In genomic region chr2:39216495-39217191, GRCh38 we compare ENCODE assay signal across 11 cellular contexts. TPM values are rescaled to one million over a fixed set of nuclear protein-coding genes. Genes with fewer than 3 reads are reported as not detected.
DNase-seq lines count a peak whose midpoint lies in the region; ATAC-seq and TF ChIP-seq lines count a peak whose summit lies in the region.
"Had no signal": no experiment of that assay in that cellular context is flagged by ENCODE, and none has a peak within 500 bp of the region (broad histone marks: within the 10 kb centered on the region; RNA-seq: fewer than 3 reads in every experiment).

No MANE protein-coding gene starts in this region.

- peak; percentile 97 for ATAC-seq in DND-41 (ENCODE audit: insufficient read depth, low read depth)
- ATAC-seq in GM18873 (IDR thresholded peaks at IDR 0.05; ENCODE audit: low FRiP score, unreplicated experiment) = no peak
- no peak for ATAC-seq in GM21515 (IDR thresholded peaks at IDR 0.05; ENCODE audit: unreplicated experiment)
- ATAC-seq: body of pancreas had no signal

- no peaks in the 10 kb centered on the region for H3K36me3 ChIP-seq in DND-41 (ENCODE audit: insufficient read depth, low read length)

- H3K27ac Mint-ChIP-seq in activated T-helper 2 cell treated with anti-CD3 and anti-CD28 coated beads, Interferon-gamma antibody, Interleukin-2, Interleukin-4, amounts not matched to agents 10 μg/mL and 5 μg/mL and 100 μg/mL, durations not matched to agents 14 hours and 24 hours and 36 hours = peak overlapping the region; percentile 88

- no peak overlapping the region for H3K9ac ChIP-seq in DND-41 (ENCODE audit: low read depth, low read length)

- peaks cover 63% of the 10 kb centered on the region for H3K4me1 Mint-ChIP-seq in activated T-helper 2 cell treated with anti-CD3 and anti-CD28 coated beads, Interferon-gamma antibody, Interleukin-2, Interleukin-4, amounts not matched to agents 10 μg/mL and 5 μg/mL and 100 μg/mL, durations not matched to agents 14 hours and 24 hours and 36 hours (ENCODE audit: low read depth)

- H3K27me3 ChIP-seq in DND-41 (ENCODE audit: insufficient read depth, low read length, poor library complexity) = peaks cover 17% of the 10 kb centered on the region
- H3K27me3 ChIP-seq: body of pancreas had no signal

- peak overlapping the region; percentile 38 for H3K27ac ChIP-seq in DND-41 (ENCODE audit: low read length)
- H3K27ac ChIP-seq: body of pancreas had no signal

- H3K79me2 ChIP-seq in DND-41 (ENCODE audit: insufficient read depth, low read length) = no peaks in the 10 kb centered on the region

- DNase-seq in DND-41 (peak; percentile 89), T-helper 1 cell (peak; percentile 19 to 98 (median 50)), COLO668 (lab: John Stamatoyannopoulos, UW; ENCODE audit: unreplicated experiment) (no peak), DMS 273 treated with DMSO at 0.1 percent for 48 hours (lab: John Stamatoyannopoulos, UW) (no peak)
- peak; percentile 87 for DNase-seq in activated T-helper 2 cell treated with anti-CD3 and anti-CD28 coated beads, Interferon-gamma antibody, Interleukin-2, Interleukin-4, amounts not matched to agents 10 μg/mL and 5 μg/mL and 100 μg/mL, durations not matched to agents 14 hours and 24 hours and 36 hours (ENCODE audit: low spot score)
- DNase-seq in stimulated activated CD4-positive, alpha-beta T cell treated with anti-CD3 and anti-CD28 coated beads, Interleukin-1b, Interleukin-23, amount 100 ng/mL, for 4 hours (ENCODE audit: low read depth in 2 of 2) = peak; percentile 17 to 22
- DNase-seq: C1 segment of cervical spinal cord, NCI-H1436 had no signal

- H3K4me3 ChIP-seq in DND-41 (ENCODE audit: low read depth in 1 of 2, low read length in 2 of 2) = peak overlapping the region in 1 of 2 experiments; percentile 35; a peak in 2 of 4 replicates
- H3K4me3 ChIP-seq: body of pancreas had no signal

- H3K36me3 Mint-ChIP-seq in activated T-helper 2 cell treated with anti-CD3 and anti-CD28 coated beads, Interferon-gamma antibody, Interleukin-2, Interleukin-4, amounts not matched to agents 10 μg/mL and 5 μg/mL and 100 μg/mL, durations not matched to agents 14 hours and 24 hours and 36 hours (ENCODE audit: low read depth) = peaks cover 24% of the 10 kb centered on the region

- no peak overlapping the region for H2AFZ ChIP-seq in DND-41 (ENCODE audit: low read depth, low read length)

- peaks cover 11% of the 10 kb centered on the region for H3K9me3 Mint-ChIP-seq in activated T-helper 2 cell treated with anti-CD3 and anti-CD28 coated beads, Interferon-gamma antibody, Interleukin-2, Interleukin-4, amounts not matched to agents 10 μg/mL and 5 μg/mL and 100 μg/mL, durations not matched to agents 14 hours and 24 hours and 36 hours

- no peak for TF ChIP-seq CTCF in DND-41 (IDR thresholded peaks at IDR 0.05; ENCODE audit: borderline replicate concordance, extremely low read depth, low read length, poor library complexity, severe bottlenecking)

- H3K27me3 Mint-ChIP-seq in activated T-helper 2 cell treated with anti-CD3 and anti-CD28 coated beads, Interferon-gamma antibody, Interleukin-2, Interleukin-4, amounts not matched to agents 10 μg/mL and 5 μg/mL and 100 μg/mL, durations not matched to agents 14 hours and 24 hours and 36 hours (ENCODE audit: low read depth) = no peaks in the 10 kb centered on the region

- H3K4me3 Mint-ChIP-seq in activated T-helper 2 cell treated with anti-CD3 and anti-CD28 coated beads, Interferon-gamma antibody, Interleukin-2, Interleukin-4, amounts not matched to agents 10 μg/mL and 5 μg/mL and 100 μg/mL, durations not matched to agents 14 hours and 24 hours and 36 hours (ENCODE audit: low read depth) = peak overlapping the region; percentile 38

- H3K4me1 ChIP-seq in DND-41 (ENCODE audit: insufficient read depth, low read length) = peaks cover 39% of the 10 kb centered on the region
- H3K4me1 ChIP-seq: body of pancreas had no signal

- H3K9me3 ChIP-seq in DND-41 (ENCODE audit: insufficient read depth, low read length, severe bottlenecking) = no peaks in the 10 kb centered on the region
- H3K9me3 ChIP-seq: body of pancreas had no signal

- intact Hi-C loops in activated T-helper 2 cell treated with anti-CD3 and anti-CD28 coated beads, Interferon-gamma antibody, Interleukin-2, Interleukin-4, amounts not matched to agents 10 μg/mL and 5 μg/mL and 100 μg/mL, durations not matched to agents 14 hours and 24 hours and 36 hours (cut with micrococcal nuclease) = loop anchor here (1.0 to 5.0 kb wide), 6 partner anchors 9 to 296 kb away; no protein-coding TSS in a partner anchor

- H4K20me1 ChIP-seq in DND-41 (ENCODE audit: insufficient read depth, low read length) = peaks cover 8% of the 10 kb centered on the region

- H3K4me2 ChIP-seq in DND-41 (ENCODE audit: insufficient read depth, low read length) = peak overlapping the region; percentile 58

RNA-seq across cellular contexts. Expression of gene CDKL4, which starts 27.1 kb away (rescaled TPM):
- total RNA-seq in activated T-helper 2 cell treated with anti-CD3 and anti-CD28 coated beads, Interferon-gamma antibody, Interleukin-2, Interleukin-4, amounts not matched to agents 10 μg/mL and 5 μg/mL and 100 μg/mL, durations not matched to agents 14 hours and 24 hours and 36 hours = 0.11 and 1.3 TPM in 2 replicates

Comparison
In these comparisons a context has a peak if more than half of its experiments do, and no peak if none do; other contexts are left out.
1. DNase-seq: peak in DND-41 (single experiment), T-helper 1 cell (5 of 5), activated T-helper 2 cell treated with anti-CD3 and anti-CD28 coated beads, Interferon-gamma antibody, Interleukin-2, Interleukin-4, amounts not matched to agents 10 μg/mL and 5 μg/mL and 100 μg/mL, durations not matched to agents 14 hours and 24 hours and 36 hours (single experiment) and stimulated activated CD4-positive, alpha-beta T cell treated with anti-CD3 and anti-CD28 coated beads, Interleukin-1b, Interleukin-23, amount 100 ng/mL, for 4 hours (2 of 2); none in COLO668 (single experiment) and DMS 273 treated with DMSO at 0.1 percent for 48 hours (single experiment).